1 cellular context compared by ENCODE assay signal in genomic region chr12:124917135-124917840, GRCh38.
TF ChIP-seq lines count a peak whose summit lies in the region.

No MANE protein-coding gene starts in this region.

TF ChIP-seq in HepG2, 621 proteins besides CTCF, POLR2A, EP300 and RAD21 (continued from another document and continues in another):
- TF ChIP-seq, protein P1, sequence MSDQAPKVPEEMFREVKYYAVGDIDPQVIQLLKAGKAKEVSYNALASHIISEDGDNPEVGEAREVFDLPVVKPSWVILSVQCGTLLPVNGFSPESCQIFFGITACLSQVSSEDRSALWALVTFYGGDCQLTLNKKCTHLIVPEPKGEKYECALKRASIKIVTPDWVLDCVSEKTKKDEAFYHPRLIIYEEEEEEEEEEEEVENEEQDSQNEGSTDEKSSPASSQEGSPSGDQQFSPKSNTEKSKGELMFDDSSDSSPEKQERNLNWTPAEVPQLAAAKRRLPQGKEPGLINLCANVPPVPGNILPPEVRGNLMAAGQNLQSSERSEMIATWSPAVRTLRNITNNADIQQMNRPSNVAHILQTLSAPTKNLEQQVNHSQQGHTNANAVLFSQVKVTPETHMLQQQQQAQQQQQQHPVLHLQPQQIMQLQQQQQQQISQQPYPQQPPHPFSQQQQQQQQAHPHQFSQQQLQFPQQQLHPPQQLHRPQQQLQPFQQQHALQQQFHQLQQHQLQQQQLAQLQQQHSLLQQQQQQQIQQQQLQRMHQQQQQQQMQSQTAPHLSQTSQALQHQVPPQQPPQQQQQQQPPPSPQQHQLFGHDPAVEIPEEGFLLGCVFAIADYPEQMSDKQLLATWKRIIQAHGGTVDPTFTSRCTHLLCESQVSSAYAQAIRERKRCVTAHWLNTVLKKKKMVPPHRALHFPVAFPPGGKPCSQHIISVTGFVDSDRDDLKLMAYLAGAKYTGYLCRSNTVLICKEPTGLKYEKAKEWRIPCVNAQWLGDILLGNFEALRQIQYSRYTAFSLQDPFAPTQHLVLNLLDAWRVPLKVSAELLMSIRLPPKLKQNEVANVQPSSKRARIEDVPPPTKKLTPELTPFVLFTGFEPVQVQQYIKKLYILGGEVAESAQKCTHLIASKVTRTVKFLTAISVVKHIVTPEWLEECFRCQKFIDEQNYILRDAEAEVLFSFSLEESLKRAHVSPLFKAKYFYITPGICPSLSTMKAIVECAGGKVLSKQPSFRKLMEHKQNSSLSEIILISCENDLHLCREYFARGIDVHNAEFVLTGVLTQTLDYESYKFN (CRISPR knock-in tag; conservative IDR thresholded peaks at IDR 0.05): peak; percentile 78
- TF ChIP-seq ZNF770 (CRISPR knock-in tag; IDR thresholded peaks at IDR 0.05) (0 out of 2 replicates have a peak, but pooled peaks have one; percentile 7), ZNF619 (CRISPR knock-in tag; IDR thresholded peaks at IDR 0.05) (peak; percentile 70), SMAD3 (CRISPR knock-in tag; IDR thresholded peaks at IDR 0.05) (peak; percentile 40; the same call in 1 of the 2 replicates), ZNF749 (CRISPR knock-in tag; IDR thresholded peaks at IDR 0.05; ENCODE audit: borderline replicate concordance) (no peak; the same call in 1 of the 2 replicates), ZNF354B (CRISPR knock-in tag; IDR thresholded peaks at IDR 0.05) (no peak), KDM4B (CRISPR knock-in tag; IDR thresholded peaks at IDR 0.05) (peak; percentile 91; the same call in 1 of the 2 replicates), ZBTB46 (CRISPR knock-in tag; IDR thresholded peaks at IDR 0.05; ENCODE audit: borderline replicate concordance) (no peak), ZNF639 (CRISPR knock-in tag; conservative IDR thresholded peaks at IDR 0.05) (0 out of 2 replicates have a peak, but pooled peaks have one; percentile 25), SALL1 (CRISPR knock-in tag; IDR thresholded peaks at IDR 0.05) (peak; percentile 92), BCL6 (CRISPR knock-in tag; IDR thresholded peaks at IDR 0.05) (peak; percentile 44; the same call in 1 of the 2 replicates), ZKSCAN5 (CRISPR knock-in tag; IDR thresholded peaks at IDR 0.05) (no peak), ISL2 (CRISPR knock-in tag; IDR thresholded peaks at IDR 0.05) (peak; percentile 54; the same call in 1 of the 2 replicates), NFRKB (IDR thresholded peaks at IDR 0.05) (no peak; the same call in 1 of the 2 replicates), GATAD2A (CRISPR knock-in tag; IDR thresholded peaks at IDR 0.05) (peak; percentile 86), DR1 (CRISPR knock-in tag; IDR thresholded peaks at IDR 0.05) (0 out of 2 replicates have a peak, but pooled peaks have one; percentile 65), FOSL2 (CRISPR knock-in tag; IDR thresholded peaks at IDR 0.05) (peak; percentile 99), ZBTB21 (CRISPR knock-in tag; IDR thresholded peaks at IDR 0.05) (peak; percentile 23; the same call in 1 of the 2 replicates), NCOA2 (CRISPR knock-in tag; IDR thresholded peaks at IDR 0.05) (peak; percentile 57), CCDC6 (CRISPR knock-in tag; IDR thresholded peaks at IDR 0.05) (peak; percentile 51; the same call in 1 of the 2 replicates)
- TF ChIP-seq, protein P2, sequence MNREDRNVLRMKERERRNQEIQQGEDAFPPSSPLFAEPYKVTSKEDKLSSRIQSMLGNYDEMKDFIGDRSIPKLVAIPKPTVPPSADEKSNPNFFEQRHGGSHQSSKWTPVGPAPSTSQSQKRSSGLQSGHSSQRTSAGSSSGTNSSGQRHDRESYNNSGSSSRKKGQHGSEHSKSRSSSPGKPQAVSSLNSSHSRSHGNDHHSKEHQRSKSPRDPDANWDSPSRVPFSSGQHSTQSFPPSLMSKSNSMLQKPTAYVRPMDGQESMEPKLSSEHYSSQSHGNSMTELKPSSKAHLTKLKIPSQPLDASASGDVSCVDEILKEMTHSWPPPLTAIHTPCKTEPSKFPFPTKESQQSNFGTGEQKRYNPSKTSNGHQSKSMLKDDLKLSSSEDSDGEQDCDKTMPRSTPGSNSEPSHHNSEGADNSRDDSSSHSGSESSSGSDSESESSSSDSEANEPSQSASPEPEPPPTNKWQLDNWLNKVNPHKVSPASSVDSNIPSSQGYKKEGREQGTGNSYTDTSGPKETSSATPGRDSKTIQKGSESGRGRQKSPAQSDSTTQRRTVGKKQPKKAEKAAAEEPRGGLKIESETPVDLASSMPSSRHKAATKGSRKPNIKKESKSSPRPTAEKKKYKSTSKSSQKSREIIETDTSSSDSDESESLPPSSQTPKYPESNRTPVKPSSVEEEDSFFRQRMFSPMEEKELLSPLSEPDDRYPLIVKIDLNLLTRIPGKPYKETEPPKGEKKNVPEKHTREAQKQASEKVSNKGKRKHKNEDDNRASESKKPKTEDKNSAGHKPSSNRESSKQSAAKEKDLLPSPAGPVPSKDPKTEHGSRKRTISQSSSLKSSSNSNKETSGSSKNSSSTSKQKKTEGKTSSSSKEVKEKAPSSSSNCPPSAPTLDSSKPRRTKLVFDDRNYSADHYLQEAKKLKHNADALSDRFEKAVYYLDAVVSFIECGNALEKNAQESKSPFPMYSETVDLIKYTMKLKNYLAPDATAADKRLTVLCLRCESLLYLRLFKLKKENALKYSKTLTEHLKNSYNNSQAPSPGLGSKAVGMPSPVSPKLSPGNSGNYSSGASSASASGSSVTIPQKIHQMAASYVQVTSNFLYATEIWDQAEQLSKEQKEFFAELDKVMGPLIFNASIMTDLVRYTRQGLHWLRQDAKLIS (CRISPR knock-in tag; IDR thresholded peaks at IDR 0.05): no peak; the same call in none of the 2 replicates
- TF ChIP-seq, protein P3, sequence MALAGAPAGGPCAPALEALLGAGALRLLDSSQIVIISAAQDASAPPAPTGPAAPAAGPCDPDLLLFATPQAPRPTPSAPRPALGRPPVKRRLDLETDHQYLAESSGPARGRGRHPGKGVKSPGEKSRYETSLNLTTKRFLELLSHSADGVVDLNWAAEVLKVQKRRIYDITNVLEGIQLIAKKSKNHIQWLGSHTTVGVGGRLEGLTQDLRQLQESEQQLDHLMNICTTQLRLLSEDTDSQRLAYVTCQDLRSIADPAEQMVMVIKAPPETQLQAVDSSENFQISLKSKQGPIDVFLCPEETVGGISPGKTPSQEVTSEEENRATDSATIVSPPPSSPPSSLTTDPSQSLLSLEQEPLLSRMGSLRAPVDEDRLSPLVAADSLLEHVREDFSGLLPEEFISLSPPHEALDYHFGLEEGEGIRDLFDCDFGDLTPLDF (CRISPR knock-in tag; IDR thresholded peaks at IDR 0.05): 0 out of 2 replicates have a peak, but pooled peaks have one; percentile 50
- TF ChIP-seq, protein P4, sequence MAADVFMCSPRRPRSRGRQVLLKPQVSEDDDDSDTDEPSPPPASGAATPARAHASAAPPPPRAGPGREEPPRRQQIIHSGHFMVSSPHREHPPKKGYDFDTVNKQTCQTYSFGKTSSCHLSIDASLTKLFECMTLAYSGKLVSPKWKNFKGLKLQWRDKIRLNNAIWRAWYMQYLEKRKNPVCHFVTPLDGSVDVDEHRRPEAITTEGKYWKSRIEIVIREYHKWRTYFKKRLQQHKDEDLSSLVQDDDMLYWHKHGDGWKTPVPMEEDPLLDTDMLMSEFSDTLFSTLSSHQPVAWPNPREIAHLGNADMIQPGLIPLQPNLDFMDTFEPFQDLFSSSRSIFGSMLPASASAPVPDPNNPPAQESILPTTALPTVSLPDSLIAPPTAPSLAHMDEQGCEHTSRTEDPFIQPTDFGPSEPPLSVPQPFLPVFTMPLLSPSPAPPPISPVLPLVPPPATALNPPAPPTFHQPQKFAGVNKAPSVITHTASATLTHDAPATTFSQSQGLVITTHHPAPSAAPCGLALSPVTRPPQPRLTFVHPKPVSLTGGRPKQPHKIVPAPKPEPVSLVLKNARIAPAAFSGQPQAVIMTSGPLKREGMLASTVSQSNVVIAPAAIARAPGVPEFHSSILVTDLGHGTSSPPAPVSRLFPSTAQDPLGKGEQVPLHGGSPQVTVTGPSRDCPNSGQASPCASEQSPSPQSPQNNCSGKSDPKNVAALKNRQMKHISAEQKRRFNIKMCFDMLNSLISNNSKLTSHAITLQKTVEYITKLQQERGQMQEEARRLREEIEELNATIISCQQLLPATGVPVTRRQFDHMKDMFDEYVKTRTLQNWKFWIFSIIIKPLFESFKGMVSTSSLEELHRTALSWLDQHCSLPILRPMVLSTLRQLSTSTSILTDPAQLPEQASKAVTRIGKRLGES (CRISPR knock-in tag; IDR thresholded peaks at IDR 0.05; ENCODE audit: borderline replicate concordance): no peak
- TF ChIP-seq, protein P5, sequence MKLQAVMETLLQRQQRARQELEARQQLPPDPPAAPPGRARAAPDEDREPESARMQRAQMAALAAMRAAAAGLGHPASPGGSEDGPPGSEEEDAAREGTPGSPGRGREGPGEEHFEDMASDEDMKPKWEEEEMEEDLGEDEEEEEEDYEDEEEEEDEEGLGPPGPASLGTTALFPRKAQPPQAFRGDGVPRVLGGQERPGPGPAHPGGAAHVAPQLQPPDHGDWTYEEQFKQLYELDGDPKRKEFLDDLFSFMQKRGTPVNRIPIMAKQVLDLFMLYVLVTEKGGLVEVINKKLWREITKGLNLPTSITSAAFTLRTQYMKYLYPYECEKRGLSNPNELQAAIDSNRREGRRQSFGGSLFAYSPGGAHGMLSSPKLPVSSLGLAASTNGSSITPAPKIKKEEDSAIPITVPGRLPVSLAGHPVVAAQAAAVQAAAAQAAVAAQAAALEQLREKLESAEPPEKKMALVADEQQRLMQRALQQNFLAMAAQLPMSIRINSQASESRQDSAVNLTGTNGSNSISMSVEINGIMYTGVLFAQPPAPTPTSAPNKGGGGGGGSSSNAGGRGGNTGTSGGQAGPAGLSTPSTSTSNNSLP (IDR thresholded peaks at IDR 0.05; ENCODE audit: low read depth, low read length): peak; percentile 92
